8 cellular contexts compared by ENCODE assay signal in genomic region chr10:103693070-103693811, GRCh38.
DNase-seq lines count a peak whose midpoint lies in the region; ATAC-seq, FAIRE-seq and TF ChIP-seq lines count a peak whose summit lies in the region.

No MANE protein-coding gene starts in this region.

- TF ChIP-seq CTCF in esophagus muscularis mucosa (IDR thresholded peaks at IDR 0.05): no peak
- TF ChIP-seq CTCF in psoas muscle (IDR thresholded peaks at IDR 0.05): no peak
- no peak for TF ChIP-seq CTCF in kidney (IDR thresholded peaks at IDR 0.05; ENCODE audit: borderline replicate concordance, extremely low read depth, insufficient read depth)

- intact Hi-C loops in esophagus muscularis mucosa (cut with DNase I) (no loop called here), psoas muscle (cut with DNase I) (no loop called here), kidney (cut with DNase I) (no loop called here)

- ATAC-seq in HG03039 (IDR thresholded peaks at IDR 0.05; ENCODE audit: unreplicated experiment) (peak; percentile 22), psoas muscle (peak in 2 of 4 donors; percentile 36 to 42)

- TF ChIP-seq EP300 in esophagus muscularis mucosa (IDR thresholded peaks at IDR 0.05): no peak

- H3K27me3 ChIP-seq in esophagus muscularis mucosa (peaks cover 0 to 21% (median 0%) of the 10 kb centered on the region in 4 donors), psoas muscle (ENCODE audit: insufficient read depth in 3 of 3, low read length in 2 of 3) (no peaks in the 10 kb centered on the region)

- no peak for TF ChIP-seq POLR2A in esophagus muscularis mucosa (IDR thresholded peaks at IDR 0.05; ENCODE audit: low read depth)

- peak overlapping the region; percentile 46 to 59 (median 51) for H3K4me3 ChIP-seq in esophagus muscularis mucosa
- peak overlapping the region; percentile 53 for H3K4me3 ChIP-seq in psoas muscle
- H3K4me3 ChIP-seq in kidney (ENCODE audit: low read length in 2 of 2): peak overlapping the region in 1 of 2 donors; percentile 22

- DNase-seq in activated T-cell treated with anti-CD3 and anti-CD28 coated beads for 1 hour (ENCODE audit: low read depth): peak; percentile 24
- DNase-seq in activated T-cell treated with anti-CD3 and anti-CD28 coated beads for 4 hours: no peak
- peak; percentile 32 to 47 for DNase-seq in activated CD4-positive, alpha-beta T cell treated with anti-CD3 and anti-CD28 coated beads, Interleukin-2, amount 50 U/mL, for 48 hours
- DNase-seq in esophagus muscularis mucosa (ENCODE audit: extremely low spot score): no peak
- DNase-seq in psoas muscle: peak in 1 of 2 donors; percentile 64
- DNase-seq in kidney: no peak
- DNase-seq in GOT3 (lab: John Stamatoyannopoulos, UW): no peak

- 28% methylated on average over 32 of the region's 62 CpGs for WGBS in esophagus muscularis mucosa
- 10 to 20% (median 19%) methylated on average over 20 to 62 of the region's 62 CpGs for WGBS in psoas muscle, 3 donors

- no peaks in the 10 kb centered on the region for H3K9me3 ChIP-seq in esophagus muscularis mucosa
- no peaks in the 10 kb centered on the region for H3K9me3 ChIP-seq in psoas muscle
- H3K9me3 ChIP-seq in kidney (ENCODE audit: control insufficient read depth in 1 of 2, low read length in 2 of 2): no peaks in the 10 kb centered on the region

- H3K27ac ChIP-seq in esophagus muscularis mucosa (replicated peaks in 1 of 4) (peak overlapping the region; percentile 32 to 47 (median 45)), psoas muscle (no peak overlapping the region), kidney (ENCODE audit: low read depth in 2 of 2, low read length in 2 of 2) (no peak overlapping the region)

- H3K4me1 ChIP-seq in esophagus muscularis mucosa (peaks cover 35 to 68% (median 55%) of the 10 kb centered on the region in 4 donors), psoas muscle (peaks cover 9% of the 10 kb centered on the region), kidney (ENCODE audit: control insufficient read depth in 1 of 2, insufficient read depth in 1 of 2, low read depth in 1 of 2, low read length in 2 of 2) (peaks cover 3 to 11% of the 10 kb centered on the region in 2 donors)

- no peak for FAIRE-seq in kidney (lab: Jason Lieb, UNC)

- no peak overlapping the region for H3K9ac ChIP-seq in kidney (ENCODE audit: low read length in 2 of 2)

- H3K36me3 ChIP-seq in esophagus muscularis mucosa: no peaks in the 10 kb centered on the region
- no peaks in the 10 kb centered on the region for H3K36me3 ChIP-seq in psoas muscle (ENCODE audit: insufficient read depth in 1 of 2, low read depth in 1 of 2)
- H3K36me3 ChIP-seq in kidney (ENCODE audit: control insufficient read depth in 1 of 2, insufficient read depth in 2 of 2, low read length in 2 of 2): no peaks in the 10 kb centered on the region

Comparison
In these comparisons a context has a peak if more than half of its experiments do, and no peak if none do; other contexts are left out.
1. DNase-seq: peak in activated T-cell treated with anti-CD3 and anti-CD28 coated beads for 1 hour (single experiment) and activated CD4-positive, alpha-beta T cell treated with anti-CD3 and anti-CD28 coated beads, Interleukin-2, amount 50 U/mL, for 48 hours (2 of 2); none in activated T-cell treated with anti-CD3 and anti-CD28 coated beads for 4 hours (single experiment), esophagus muscularis mucosa (single experiment), kidney (single experiment) and GOT3 (single experiment).
2. H3K27ac ChIP-seq: peak in esophagus muscularis mucosa (4 of 4); none in psoas muscle (single experiment) and kidney (0 of 2).